In genomic region chr15:66774001-66774814, GRCh38 we compare ENCODE assay signal across 8 cellular contexts.
DNase-seq lines count a peak whose midpoint lies in the region; ATAC-seq and TF ChIP-seq lines count a peak whose summit lies in the region.

No MANE protein-coding gene starts in this region.

- no peaks in the 10 kb centered on the region for H3K79me2 ChIP-seq in KMS-11 (ENCODE audit: insufficient read depth, low read depth)

- intact Hi-C loops in psoas muscle (cut with DNase I), result loop anchor here (1.0 to 2.0 kb wide), 4 partner anchors 71 to 172 kb away; no protein-coding TSS in a partner anchor

- H4K20me1 ChIP-seq in KMS-11 (ENCODE audit: insufficient read depth), result no peaks in the 10 kb centered on the region

- no peak overlapping the region for H3K9ac ChIP-seq in KMS-11

- H3K27ac ChIP-seq in KMS-11 (no peak overlapping the region), right atrium auricular region (peak overlapping the region; percentile 63 to 64), psoas muscle (peak overlapping the region; percentile 30)

- H3K9me3 ChIP-seq in right atrium auricular region (no peaks in the 10 kb centered on the region), psoas muscle (no peaks in the 10 kb centered on the region)

- H3K4me3 ChIP-seq in KMS-11 (IDR thresholded peaks at IDR 0.05; ENCODE audit: insufficient read depth, low read depth, low read length) (no peak overlapping the region), right atrium auricular region (peak overlapping the region in 1 of 2 donors; percentile 10), psoas muscle (no peak overlapping the region)

- peak; percentile 96 to 99 (median 97) for ATAC-seq in psoas muscle
- no peak for ATAC-seq in GM21619 (IDR thresholded peaks at IDR 0.05; ENCODE audit: unreplicated experiment)

- H2AFZ ChIP-seq in KMS-11 (ENCODE audit: low read depth), result 0 out of 2 replicates have a peak overlapping the region, but pooled peaks have one; percentile 11

- H3K4me2 ChIP-seq in KMS-11, result no peak overlapping the region

- H3K27me3 ChIP-seq in KMS-11 (ENCODE audit: insufficient read depth, low read depth), result no peaks in the 10 kb centered on the region
- H3K27me3 ChIP-seq in right atrium auricular region, result no peaks in the 10 kb centered on the region
- H3K27me3 ChIP-seq in psoas muscle (ENCODE audit: insufficient read depth in 3 of 3, low read length in 2 of 3), result no peaks in the 10 kb centered on the region

- peak; percentile 82 for DNase-seq in EL
- peak; percentile 74 for DNase-seq in SK-N-DZ (ENCODE audit: low spot score)
- DNase-seq in amygdala (lab: John Stamatoyannopoulos, UW), result peak in 48 of 56 donors; percentile 5 to 75 (median 38)
- DNase-seq in right atrium auricular region (ENCODE audit: low spot score), result peak; percentile 88
- DNase-seq in psoas muscle, result peak; percentile 84 to 91
- DNase-seq in NCI-H187 (lab: John Stamatoyannopoulos, UW), result no peak

- TF ChIP-seq CTCF in KMS-11 (conservative IDR thresholded peaks at IDR 0.05; ENCODE audit: low read depth, low read length), result peak; percentile 86
- peak; percentile 96 to 98 for TF ChIP-seq CTCF in right atrium auricular region (IDR thresholded peaks at IDR 0.05)
- peak; percentile 97 for TF ChIP-seq CTCF in psoas muscle (IDR thresholded peaks at IDR 0.05)

- 48 to 52% (median 52%) methylated on average over 19 of the region's 19 CpGs for WGBS in psoas muscle, 3 donors

- H3K36me3 ChIP-seq in KMS-11 (ENCODE audit: insufficient read depth) (no peaks in the 10 kb centered on the region), right atrium auricular region (no peaks in the 10 kb centered on the region), psoas muscle (ENCODE audit: insufficient read depth in 1 of 2, low read depth in 1 of 2) (no peaks in the 10 kb centered on the region)

- no peaks in the 10 kb centered on the region for H3K4me1 ChIP-seq in KMS-11 (ENCODE audit: low read depth, poor library complexity, severe bottlenecking)
- H3K4me1 ChIP-seq in right atrium auricular region, result peaks cover 0 to 50% of the 10 kb centered on the region in 2 donors
- H3K4me1 ChIP-seq in psoas muscle, result peaks cover 16% of the 10 kb centered on the region

Comparison
In these comparisons a context has a peak if more than half of its experiments do, and no peak if none do; other contexts are left out.
1. DNase-seq: peak in EL (single experiment), SK-N-DZ (single experiment), amygdala (48 of 56), right atrium auricular region (single experiment) and psoas muscle (2 of 2); none in NCI-H187 (0 of 2).
2. Peak in every context shown above with its lines, with median percentiles within 50 percentile points of each other: CTCF ChIP-seq.